9 cellular contexts compared by ENCODE assay signal in the genomic region with DNA sequence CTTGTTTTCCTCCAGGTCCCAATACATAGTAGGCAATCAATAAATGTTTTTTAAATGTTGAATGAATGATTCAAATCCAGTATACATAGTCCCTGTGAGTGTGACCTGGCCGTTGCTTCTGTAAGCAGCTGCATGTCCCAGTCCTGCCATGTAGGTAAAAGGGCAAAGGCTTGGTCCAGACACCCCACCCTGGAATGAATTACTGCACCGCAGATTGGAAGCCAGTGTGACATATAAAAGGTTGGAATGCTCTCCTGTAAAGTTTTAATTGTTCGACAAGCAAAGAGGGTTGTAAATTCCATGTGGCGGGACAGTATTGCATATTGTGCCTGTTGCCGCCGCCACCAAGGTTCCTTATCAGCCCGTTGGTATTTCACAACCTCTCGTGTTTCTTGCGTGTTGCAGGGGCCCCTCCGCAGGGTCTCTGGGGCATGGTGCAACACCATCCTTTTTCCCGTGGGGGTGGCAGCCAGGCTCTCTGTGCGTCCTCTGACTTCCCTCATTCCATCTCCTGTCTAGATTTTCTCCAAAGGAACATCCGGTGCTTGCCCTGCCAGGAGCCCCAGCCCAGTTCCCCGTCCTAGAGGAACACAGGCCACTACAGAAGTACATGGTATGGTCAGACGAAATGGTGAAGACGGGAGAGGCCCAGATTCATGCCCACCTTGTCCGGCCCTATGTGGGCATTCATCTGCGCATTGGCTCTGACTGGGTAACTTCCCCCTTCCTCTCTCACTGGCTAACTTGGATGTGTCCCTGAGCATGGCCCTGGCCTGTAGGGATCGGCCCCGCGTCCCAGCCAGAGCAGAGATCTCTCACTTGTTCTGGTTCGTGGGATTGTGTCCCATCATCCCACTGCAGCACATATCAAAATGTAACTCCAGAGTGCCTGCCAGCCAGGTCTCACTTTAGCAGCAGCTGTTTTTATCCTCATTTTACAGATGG. TPM values are rescaled to one million over a fixed set of nuclear protein-coding genes. Genes with fewer than 3 reads are reported as not detected.
DNase-seq lines count a peak whose midpoint lies in the region; ATAC-seq, FAIRE-seq and TF ChIP-seq lines count a peak whose summit lies in the region.
"Had no signal": no experiment of that assay in that cellular context is flagged by ENCODE, and none has a peak within 500 bp of the region (broad histone marks: within the 10 kb centered on the region; RNA-seq: fewer than 3 reads in every experiment).

No MANE protein-coding gene starts in this region.

- no peaks in the 10 kb centered on the region for H3K9me3 ChIP-seq in astrocyte (ENCODE audit: insufficient read depth, low read depth, low read length)

- no peaks in the 10 kb centered on the region for H3K4me1 ChIP-seq in astrocyte (ENCODE audit: insufficient read depth, low read length)

- H3K4me2 ChIP-seq in astrocyte (ENCODE audit: low read length): no peak overlapping the region

- intact Hi-C loops in Right ventricle myocardium superior (cut with DNase I): loop anchor here (10.0 kb wide), 1 partner anchor 47 kb away; a partner anchor contains a TSS
- intact Hi-C loops in cardiac septum (cut with DNase I): no loop called here

- H3K9me3 Mint-ChIP-seq in astrocyte (ENCODE audit: unreplicated experiment) (no peaks in the 10 kb centered on the region), mesothelial cell of epicardium (no peaks in the 10 kb centered on the region)

- no peaks in the 10 kb centered on the region for H3K27me3 Mint-ChIP-seq in astrocyte (ENCODE audit: low read depth, unreplicated experiment)
- H3K27me3 Mint-ChIP-seq in mesothelial cell of epicardium (ENCODE audit: low read depth): no peaks in the 10 kb centered on the region

- ATAC-seq in Right ventricle myocardium superior (ENCODE audit: poor library complexity): peak; percentile 84
- ATAC-seq in GM21423 (IDR thresholded peaks at IDR 0.05; ENCODE audit: unreplicated experiment): no peak

- H3K4me3 Mint-ChIP-seq in astrocyte (ENCODE audit: unreplicated experiment) (no peak overlapping the region), mesothelial cell of epicardium (no peak overlapping the region)

- H3K79me2 ChIP-seq in astrocyte (ENCODE audit: insufficient read depth, low read length): no peaks in the 10 kb centered on the region

- H3K4me1 Mint-ChIP-seq in astrocyte (ENCODE audit: low read depth, unreplicated experiment): peaks cover 16% of the 10 kb centered on the region
- peaks cover 4% of the 10 kb centered on the region for H3K4me1 Mint-ChIP-seq in mesothelial cell of epicardium

- H3K36me3 Mint-ChIP-seq in astrocyte (ENCODE audit: low read depth, unreplicated experiment): peaks cover 18% of the 10 kb centered on the region
- peaks cover 37% of the 10 kb centered on the region for H3K36me3 Mint-ChIP-seq in mesothelial cell of epicardium

- FAIRE-seq in astrocyte (lab: Jason Lieb, UNC): no peak
- FAIRE-seq in frontal cortex (lab: Jason Lieb, UNC): no peak

- H3K4me3 ChIP-seq in astrocyte (ENCODE audit: insufficient read depth, low read depth, low read length): no peak overlapping the region

- DNase-seq in Right ventricle myocardium superior (peak; percentile 48), cardiac septum (ENCODE audit: low spot score) (no peak), astrocyte (ENCODE audit: low read depth) (no peak), mesothelial cell of epicardium (ENCODE audit: low spot score in 2 of 2, unreplicated experiment in 2 of 2) (no peak), iPS-NIHi7 (ENCODE audit: extremely low spot score) (no peak), frontal cortex (ENCODE audit: low spot score in 2 of 2) (no peak), NCI-H146 (lab: John Stamatoyannopoulos, UW) (no peak)
- DNase-seq: NCI-H510A had no signal

- no peak overlapping the region for H2AFZ ChIP-seq in astrocyte (ENCODE audit: low read depth, low read length)

- peak overlapping the region; percentile 75 for H3K27ac Mint-ChIP-seq in astrocyte (ENCODE audit: unreplicated experiment)
- peak overlapping the region; percentile 54 for H3K27ac Mint-ChIP-seq in mesothelial cell of epicardium

- no peaks in the 10 kb centered on the region for H3K27me3 ChIP-seq in astrocyte (ENCODE audit: insufficient read depth, low read length)

- no peak overlapping the region for H3K27ac ChIP-seq in astrocyte (ENCODE audit: low read depth, low read length)

- TF ChIP-seq CTCF in astrocyte (IDR thresholded peaks at IDR 0.05; ENCODE audit: insufficient read depth, low read depth, low read length): no peak
- no peak for TF ChIP-seq CTCF in mesothelial cell of epicardium (IDR thresholded peaks at IDR 0.05; ENCODE audit: unreplicated experiment)

- peaks cover 3% of the 10 kb centered on the region for H4K20me1 ChIP-seq in astrocyte (ENCODE audit: insufficient read depth, low read length)

- H3K9ac ChIP-seq in astrocyte (ENCODE audit: low read length): no peak overlapping the region

- H3K36me3 ChIP-seq in astrocyte (ENCODE audit: insufficient read depth, low read length): peaks cover 36% of the 10 kb centered on the region

RNA-seq across cellular contexts. Expression of a gene that starts 20.3 kb away (rescaled TPM):
- total RNA-seq in Right ventricle myocardium superior (24.9 TPM), cardiac septum (22.6 TPM), astrocyte (60.6 and 65.5 TPM in 2 replicates), mesothelial cell of epicardium (43.7 to 46.3 TPM (median 45.3 TPM) in 3 replicates), frontal cortex (14.7 TPM)

RNA-seq across cellular contexts. Expression of a gene that starts 20.5 kb away (rescaled TPM):
- total RNA-seq in Right ventricle myocardium superior (5.7 TPM), cardiac septum (8.5 TPM), astrocyte (14.7 and 15.3 TPM in 2 replicates), mesothelial cell of epicardium (37.4 to 38.1 TPM (median 37.8 TPM) in 3 replicates), frontal cortex (1.2 TPM)

RNA-seq across cellular contexts. Expression of a gene that starts 49.4 kb away (rescaled TPM):
- total RNA-seq in Right ventricle myocardium superior (8.6 TPM), cardiac septum (17.3 TPM), astrocyte (27.9 and 28.5 TPM in 2 replicates), mesothelial cell of epicardium (21.1 to 22.2 TPM (median 21.3 TPM) in 3 replicates), frontal cortex (89.3 TPM)
